Comparison of ENCODE assay signal across 8 cellular contexts in the genomic region with DNA sequence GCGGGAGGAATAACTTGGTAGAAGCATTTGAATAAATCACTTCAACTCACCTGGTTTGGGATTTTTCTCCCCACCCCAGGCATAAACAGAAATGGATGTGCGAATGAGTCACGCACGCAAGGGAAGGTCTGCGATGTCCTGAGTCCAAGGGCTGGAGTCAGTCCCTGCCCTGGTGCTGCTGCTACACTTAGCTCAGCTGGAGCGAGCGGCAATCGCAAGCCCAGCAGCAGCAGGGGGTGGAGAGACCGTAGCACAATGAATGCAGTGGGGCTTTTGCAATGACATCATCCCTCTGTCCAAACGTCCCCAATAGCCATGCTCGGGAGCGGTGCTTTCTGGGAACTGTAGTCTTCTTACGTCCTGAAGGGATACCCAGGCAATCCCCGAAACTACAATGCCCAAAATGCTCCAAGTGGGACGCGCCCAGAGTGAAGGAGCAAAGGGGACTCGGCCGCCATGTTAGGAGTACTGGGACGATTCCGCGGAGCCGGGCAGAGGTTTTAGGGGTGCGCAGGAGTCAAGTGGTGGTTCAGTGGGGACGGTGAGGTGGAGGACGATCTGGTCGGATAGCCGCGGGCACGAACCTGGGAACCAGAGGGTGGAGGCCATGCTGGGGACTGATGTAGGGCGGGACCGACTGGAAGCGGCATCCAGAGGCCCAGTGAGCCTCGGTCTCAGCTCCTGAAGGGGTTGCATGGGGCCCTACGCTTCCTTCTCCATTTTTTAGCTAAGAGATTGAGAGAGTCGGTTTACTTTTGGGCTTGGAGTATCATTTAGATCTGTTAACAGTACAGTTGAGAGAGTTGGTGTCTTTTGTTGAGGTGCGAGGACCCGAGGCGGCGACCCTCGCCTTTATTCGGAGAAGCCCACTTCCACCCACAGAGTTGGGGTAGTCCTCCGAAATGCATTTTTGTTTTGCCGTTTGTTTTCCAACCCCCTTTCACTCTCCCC.
DNase-seq lines count a peak whose midpoint lies in the region; FAIRE-seq and TF ChIP-seq lines count a peak whose summit lies in the region.

A gene with protein sequence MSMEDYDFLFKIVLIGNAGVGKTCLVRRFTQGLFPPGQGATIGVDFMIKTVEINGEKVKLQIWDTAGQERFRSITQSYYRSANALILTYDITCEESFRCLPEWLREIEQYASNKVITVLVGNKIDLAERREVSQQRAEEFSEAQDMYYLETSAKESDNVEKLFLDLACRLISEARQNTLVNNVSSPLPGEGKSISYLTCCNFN (minus strand): TSS at position 257 of the 951 bp plus-strand sequence. CDS start 74,581 bp downstream, outside the sequence.

- H3K4me1 ChIP-seq in MM.1S (ENCODE audit: low read length) (peaks cover 22% of the 10 kb centered on the region), neuron (ENCODE audit: insufficient read depth, low read length) (peaks cover 32% of the 10 kb centered on the region), subcutaneous abdominal adipose tissue (ENCODE audit: control insufficient read depth in 5 of 5, insufficient read depth in 5 of 5, low read length in 5 of 5) (peaks cover 0 to 54% (median 44%) of the 10 kb centered on the region in 5 donors)

- H3K9ac ChIP-seq in MM.1S (ENCODE audit: low read length) (peak within 1 kb of the TSS; percentile 95), subcutaneous abdominal adipose tissue (ENCODE audit: low read length in 5 of 5) (peak within 1 kb of the TSS; percentile 96 to 100 (median 99))

- peak; percentile 98 for FAIRE-seq in G401.6 (lab: Jason Lieb, UNC)

- no peak for TF ChIP-seq CTCF in MM.1S (IDR thresholded peaks at IDR 0.05; ENCODE audit: low read length)

- no peaks in the 10 kb centered on the region for H3K9me2 ChIP-seq in MM.1S (replicated peaks; ENCODE audit: insufficient read depth, low read length)

- H3K27me3 ChIP-seq in MM.1S (replicated peaks; ENCODE audit: insufficient read depth, low read length), result no peaks in the 10 kb centered on the region
- no peaks in the 10 kb centered on the region for H3K27me3 ChIP-seq in neuron (ENCODE audit: insufficient read depth, low read length)
- H3K27me3 ChIP-seq in subcutaneous abdominal adipose tissue (ENCODE audit: control insufficient read depth in 5 of 5, insufficient read depth in 4 of 5, low read length in 5 of 5), result no peaks in the 10 kb centered on the region

- H3K79me2 ChIP-seq in MM.1S (ENCODE audit: low read length), result peaks cover 87% of the 10 kb centered on the region

- peak within 1 kb of the TSS; percentile 93 for H3K4me2 ChIP-seq in MM.1S (ENCODE audit: low read depth, low read length)

- H4K20me1 ChIP-seq in MM.1S (ENCODE audit: insufficient read depth, low read length), result no peaks in the 10 kb centered on the region

- H3K27ac ChIP-seq in MM.1S (ENCODE audit: low read length), result peak within 1 kb of the TSS; percentile 77
- peak within 1 kb of the TSS; percentile 99 for H3K27ac ChIP-seq in subcutaneous abdominal adipose tissue (ENCODE audit: low read depth, low read length)

- H2AFZ ChIP-seq in MM.1S (ENCODE audit: low read length), result peak within 1 kb of the TSS; percentile 56
- H2AFZ ChIP-seq in neuron (ENCODE audit: low read depth, low read length), result peak within 1 kb of the TSS; percentile 68

- peaks cover 11% of the 10 kb centered on the region; the same call in 1 of the 2 replicates for H3K36me3 ChIP-seq in MM.1S (replicated peaks; ENCODE audit: insufficient read depth, low read length)
- peaks cover 18% of the 10 kb centered on the region for H3K36me3 ChIP-seq in neuron (ENCODE audit: insufficient read depth, low read length)
- peaks cover 0 to 8% (median 3%) of the 10 kb centered on the region in 5 donors for H3K36me3 ChIP-seq in subcutaneous abdominal adipose tissue (ENCODE audit: control insufficient read depth in 5 of 5, insufficient read depth in 5 of 5, low read length in 5 of 5)

- H3F3A ChIP-seq in MM.1S (ENCODE audit: insufficient read depth, low read length), result peaks cover 10% of the 10 kb centered on the region; the same call in 1 of the 2 replicates

- H3K9me3 ChIP-seq in MM.1S (replicated peaks; ENCODE audit: insufficient read depth, low read length), result no peaks in the 10 kb centered on the region
- H3K9me3 ChIP-seq in neuron (ENCODE audit: low read length), result no peaks in the 10 kb centered on the region
- H3K9me3 ChIP-seq in subcutaneous abdominal adipose tissue (ENCODE audit: control insufficient read depth in 5 of 5, low read length in 5 of 5), result no peaks in the 10 kb centered on the region

- peak within 1 kb of the TSS; percentile 99 for H3K4me3 ChIP-seq in MM.1S (ENCODE audit: low read length)
- H3K4me3 ChIP-seq in neuron (ENCODE audit: low read length), result peak within 1 kb of the TSS; percentile 86
- peak within 1 kb of the TSS; percentile 92 to 99 (median 98) for H3K4me3 ChIP-seq in subcutaneous abdominal adipose tissue (ENCODE audit: low read depth in 1 of 5, low read length in 5 of 5)

- DNase-seq in HCEC 1CT (peak; percentile 100), MM.1S (peak; percentile 100), SHP77 treated with DMSO at 0.1 percent for 48 hours (lab: John Stamatoyannopoulos, UW) (peak; percentile 99), activated gamma-delta T cell treated with Interleukin-2 at 50 U/mL for 16 hours (peak; percentile 93), foreskin melanocyte (peak; percentile 100)

Comparison
In these comparisons a context has a peak if more than half of its experiments do, and no peak if none do; other contexts are left out.
1. Peak in every context shown above with its lines: DNase-seq, H3K4me3 ChIP-seq and H3K27ac ChIP-seq.